In genomic region chr16:1238903-1239302, GRCh38 we compare ENCODE assay signal across 16 cellular contexts. TPM values are rescaled to one million over a fixed set of nuclear protein-coding genes. Genes with fewer than 3 reads are reported as not detected.
DNase-seq lines count a peak whose midpoint lies in the region; ATAC-seq and TF ChIP-seq lines count a peak whose summit lies in the region.
"Not testable (repeated sequence)": the region's sequence is repeated elsewhere in the genome, so short reads cannot be mapped to it uniquely, and the experiment has no call there.
"Had no signal": no experiment of that assay in that cellular context is flagged by ENCODE, and none has a peak within 500 bp of the region (broad histone marks: within the 10 kb centered on the region; RNA-seq: fewer than 3 reads in every experiment).

No MANE protein-coding gene starts in this region.

- not testable (repeated sequence) for TF ChIP-seq EP300 in Ishikawa (IDR thresholded peaks at IDR 0.05; ENCODE audit: borderline replicate concordance)

- peak; percentile 32 for ATAC-seq in activated CD4-positive, alpha-beta T cell treated with anti-CD3 and anti-CD28 coated beads for 36 hours
- peak in 1 of 2 donors; percentile 8 for ATAC-seq in left cardiac atrium

- not testable (repeated sequence) for H3K4me1 Mint-ChIP-seq in activated CD4-positive, alpha-beta T cell treated with anti-CD3 and anti-CD28 coated beads for 36 hours; chondrocyte (ENCODE audit: low read depth); neural crest cell

- not testable (repeated sequence) for DNase-seq in AG04450 (ENCODE audit: low read depth, low spot score); activated CD4-positive, alpha-beta T cell treated with anti-CD3 and anti-CD28 coated beads for 36 hours; neural crest cell (ENCODE audit: low read depth, low spot score)
- DNase-seq in NCI-H2227 (lab: John Stamatoyannopoulos, UW; ENCODE audit: unreplicated experiment) (peak; percentile 26), SK-N-DZ (ENCODE audit: low spot score) (peak; percentile 43), chondrocyte (ENCODE audit: low spot score) (peak; percentile 33), left cardiac atrium (peak; percentile 0)

- not testable (repeated sequence) for H3K9me3 ChIP-seq in AG04450 (ENCODE audit: control insufficient read depth, insufficient read depth, low read length)

- TF ChIP-seq CTCF in AG04450 (IDR thresholded peaks at IDR 0.05; ENCODE audit: low read depth, low read length); chondrocyte (IDR thresholded peaks at IDR 0.05); neural crest cell (conservative IDR thresholded peaks at IDR 0.05): not testable (repeated sequence)

- H3K27ac Mint-ChIP-seq in activated CD4-positive, alpha-beta T cell treated with anti-CD3 and anti-CD28 coated beads for 36 hours; chondrocyte (ENCODE audit: unreplicated experiment): not testable (repeated sequence)
- H3K27ac Mint-ChIP-seq in neural crest cell (ENCODE audit: unreplicated experiment), result peak overlapping the region; percentile 84

- intact Hi-C loops in activated CD4-positive, alpha-beta T cell treated with anti-CD3 and anti-CD28 coated beads for 36 hours (cut with DNase I, micrococcal nuclease); left cardiac atrium (cut with DNase I): not testable (repeated sequence)

- H3K27ac ChIP-seq in AG04450 (ENCODE audit: low read depth, low read length), result not testable (repeated sequence)

- POLR2A ChIA-PET in AG04450 (lab: Yijun Ruan, JAX); activated CD4-positive, alpha-beta T cell treated with anti-CD3 and anti-CD28 coated beads for 36 hours (lab: Charles Lee): not testable (repeated sequence)

- H3K27me3 Mint-ChIP-seq in activated CD4-positive, alpha-beta T cell treated with anti-CD3 and anti-CD28 coated beads for 36 hours; chondrocyte (ENCODE audit: low read depth); neural crest cell (ENCODE audit: low read depth): not testable (repeated sequence)

- CTCF ChIA-PET in AG04450 (lab: Charles Lee); activated CD4-positive, alpha-beta T cell treated with anti-CD3 and anti-CD28 coated beads for 36 hours (lab: Charles Lee): not testable (repeated sequence)

- H3K4me3 ChIP-seq in AG04450 (ENCODE audit: low read depth, low read length), result peak overlapping the region; percentile 20; the same call in 1 of the 2 replicates

- H3K4me3 Mint-ChIP-seq in activated CD4-positive, alpha-beta T cell treated with anti-CD3 and anti-CD28 coated beads for 36 hours; chondrocyte (ENCODE audit: unreplicated experiment); neural crest cell: not testable (repeated sequence)

- H3K27me3 ChIP-seq in AG04450 (ENCODE audit: control insufficient read depth, insufficient read depth, low read length), result not testable (repeated sequence)

- H3K9me3 Mint-ChIP-seq in activated CD4-positive, alpha-beta T cell treated with anti-CD3 and anti-CD28 coated beads for 36 hours (ENCODE audit: low read depth); chondrocyte (ENCODE audit: low read depth); neural crest cell: not testable (repeated sequence)

- H3K36me3 Mint-ChIP-seq in activated CD4-positive, alpha-beta T cell treated with anti-CD3 and anti-CD28 coated beads for 36 hours (ENCODE audit: low read depth); chondrocyte (ENCODE audit: low read depth); neural crest cell (ENCODE audit: low read depth): not testable (repeated sequence)

- TF ChIP-seq RAD21 in Ishikawa (IDR thresholded peaks at IDR 0.05; ENCODE audit: low read depth), result not testable (repeated sequence)

TF ChIP-seq in Ishikawa, 13 proteins besides CTCF, POLR2A, EP300 and RAD21:
- 0 out of 2 replicates have a peak, but pooled peaks have one; percentile 39 for TF ChIP-seq ZBTB7A (IDR thresholded peaks at IDR 0.05; ENCODE audit: low read depth)

RNA-seq across cellular contexts. Expression of gene TPSAB1, which starts 1.6 kb away (rescaled TPM):
- not detected in 2 replicates for polyA plus RNA-seq in AG04450 (2011; rRNA removed)
- polyA minus RNA-seq in AG04450 (2011; rRNA and poly(A)+ RNA removed), result not detected in 2 replicates
- not detected in 2 replicates for polyA plus RNA-seq in SK-N-DZ (2014; cell fraction: cytosol; rRNA removed)
- 0.43 TPM in 1 of 2 replicates, not detected in the other for polyA plus RNA-seq in SK-N-DZ (2014; cell fraction: nucleus; rRNA removed)
- total RNA-seq in activated CD4-positive, alpha-beta T cell treated with anti-CD3 and anti-CD28 coated beads for 36 hours, result not detected
- total RNA-seq in chondrocyte (not detected in 3 replicates), left cardiac atrium (10 to 100 TPM in 1 of 2 donors, 1 to 10 TPM in 1; 2.1 to 17.3 TPM), neural crest cell (not detected in 2 replicates)
- total RNA-seq: CD8-positive, alpha-beta memory T cell; GM12878; GM23248; IMR-90; SJCRH30; T-helper 1 cell treated with Interleukin-12 subunit alpha and Interleukin-12 subunit beta and Interleukin-4 antibody, amounts not matched to agents 30 ng/mL and 1 ng/mL, for 36 hours had no signal
- polyA plus RNA-seq: CD14-positive monocyte; CD8-positive, alpha-beta memory T cell; GM23248; IMR-90 had no signal

RNA-seq across cellular contexts. Expression of gene TPSB2, which starts 8.9 kb away (rescaled TPM):
- not detected in 2 replicates for polyA plus RNA-seq in AG04450 (2011; rRNA removed)
- polyA minus RNA-seq in AG04450 (2011; rRNA and poly(A)+ RNA removed), result not detected in 2 replicates
- not detected in 2 replicates for polyA plus RNA-seq in SK-N-DZ (2014; cell fraction: cytosol; rRNA removed)
- not detected in 2 replicates for polyA plus RNA-seq in SK-N-DZ (2014; cell fraction: nucleus; rRNA removed)
- total RNA-seq in activated CD4-positive, alpha-beta T cell treated with anti-CD3 and anti-CD28 coated beads for 36 hours, result not detected
- total RNA-seq in chondrocyte (not detected in 3 replicates), left cardiac atrium (10 to 100 TPM in 1 of 2 donors, 1 to 10 TPM in 1; 9.3 to 18.9 TPM), neural crest cell (not detected in 2 replicates)
- total RNA-seq: A172; CD8-positive, alpha-beta memory T cell; GM12878; GM23248; IMR-90; SJCRH30; T-helper 1 cell treated with Interleukin-12 subunit alpha and Interleukin-12 subunit beta and Interleukin-4 antibody, amounts not matched to agents 30 ng/mL and 1 ng/mL, for 36 hours had no signal
- polyA plus RNA-seq: CD14-positive monocyte; CD8-positive, alpha-beta memory T cell; GM12878; GM23248; IMR-90 had no signal

RNA-seq across cellular contexts. Expression of gene TPSG1, which starts 13.8 kb away (rescaled TPM):
- polyA plus RNA-seq in AG04450 (2011; rRNA removed), result not detected in 2 replicates
- polyA minus RNA-seq in AG04450 (2011; rRNA and poly(A)+ RNA removed), result not detected in 2 replicates
- not detected in 2 replicates for polyA plus RNA-seq in SK-N-DZ (2014; cell fraction: cytosol; rRNA removed)
- not detected in 2 replicates for polyA plus RNA-seq in SK-N-DZ (2014; cell fraction: nucleus; rRNA removed)
- total RNA-seq in activated CD4-positive, alpha-beta T cell treated with anti-CD3 and anti-CD28 coated beads for 36 hours, result not detected
- total RNA-seq in chondrocyte (not detected in 3 replicates), left cardiac atrium (under 1 TPM in 1 of 2 donors, not detected in 1; 0.21 TPM), neural crest cell (not detected in 2 replicates)
- total RNA-seq: CD8-positive, alpha-beta memory T cell; GM12878; GM23248; IMR-90; SJCRH30; T-helper 1 cell treated with Interleukin-12 subunit alpha and Interleukin-12 subunit beta and Interleukin-4 antibody, amounts not matched to agents 30 ng/mL and 1 ng/mL, for 36 hours had no signal
- polyA plus RNA-seq: CD14-positive monocyte; CD8-positive, alpha-beta memory T cell; GM12878; GM23248; IMR-90 had no signal

RNA-seq across cellular contexts. Expression of gene TPSD1, which starts 17.0 kb away (rescaled TPM):
- polyA plus RNA-seq in AG04450 (2011; rRNA removed), result not detected in 2 replicates
- polyA minus RNA-seq in AG04450 (2011; rRNA and poly(A)+ RNA removed), result not detected in 2 replicates
- polyA plus RNA-seq in SK-N-DZ (2014; cell fraction: cytosol; rRNA removed), result not detected in 2 replicates
- 0.47 TPM in 1 of 2 replicates, not detected in the other for polyA plus RNA-seq in SK-N-DZ (2014; cell fraction: nucleus; rRNA removed)
- not detected for total RNA-seq in activated CD4-positive, alpha-beta T cell treated with anti-CD3 and anti-CD28 coated beads for 36 hours
- total RNA-seq in chondrocyte (not detected in 3 replicates), left cardiac atrium (under 1 TPM in 1 of 2 donors, not detected in 1; 0.91 TPM), neural crest cell (not detected in 2 replicates)
- total RNA-seq: A172; CD8-positive, alpha-beta memory T cell; GM12878; GM23248; IMR-90; SJCRH30; T-helper 1 cell treated with Interleukin-12 subunit alpha and Interleukin-12 subunit beta and Interleukin-4 antibody, amounts not matched to agents 30 ng/mL and 1 ng/mL, for 36 hours had no signal
- polyA plus RNA-seq: CD14-positive monocyte; CD8-positive, alpha-beta memory T cell; GM12878; GM23248; IMR-90 had no signal

Comparison
In these comparisons a context has a peak if more than half of its experiments do, and no peak if none do; other contexts are left out.
1. RNA of gene TPSB2, which starts 8.9 kb away (total RNA-seq): 9.3 to 18.9 TPM in left cardiac atrium; not detected in activated CD4-positive, alpha-beta T cell treated with anti-CD3 and anti-CD28 coated beads for 36 hours, not detected in chondrocyte and not detected in neural crest cell; every median in the first group is over 10 times any median in the second.